Comparison of ENCODE assay signal across 7 cellular contexts in the genomic region with DNA sequence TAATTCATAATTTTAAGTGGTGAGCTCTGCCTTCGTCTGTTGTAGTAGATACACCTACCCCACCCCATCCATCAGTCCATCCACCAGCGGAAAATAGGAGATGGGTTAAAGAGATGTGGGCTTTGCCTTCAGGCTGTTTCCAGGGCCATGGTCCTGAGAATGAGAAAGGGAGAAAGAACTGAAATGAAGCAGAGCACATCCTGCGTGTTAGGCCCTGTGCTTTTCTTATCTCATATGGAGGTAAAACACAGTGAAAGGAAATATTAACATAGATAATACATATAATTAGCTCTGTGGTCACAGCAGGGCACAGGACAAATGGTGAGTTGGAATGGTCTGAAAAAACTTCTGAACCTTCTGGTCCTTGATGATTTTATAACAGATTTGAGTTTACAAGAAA.
"Had no signal": no experiment of that assay in that cellular context is flagged by ENCODE, and none has a peak within 500 bp of the region (broad histone marks: within the 10 kb centered on the region; RNA-seq: fewer than 3 reads in every experiment).

No MANE protein-coding gene starts in this region.

- H3K27ac Mint-ChIP-seq: GM23338, IgD-negative memory B cell had no signal

- H2AFZ ChIP-seq: GM23338 had no signal

- DNase-seq: H9, HCEC 1CT, KBM-7 had no signal

- H3K4me2 ChIP-seq: GM23338 had no signal

- H3K36me3 Mint-ChIP-seq: IgD-negative memory B cell had no signal

- H3K9me3 Mint-ChIP-seq: GM23338, H9, IgD-negative memory B cell had no signal

- ATAC-seq: GM23338, HepG2 had no signal

- H3K4me3 ChIP-seq: GM23338 had no signal

- H3K4me3 Mint-ChIP-seq: GM23338, H9, IgD-negative memory B cell had no signal

- H3K27ac ChIP-seq: HL-60 had no signal
